8 cellular contexts compared by ENCODE assay signal in the genomic region with DNA sequence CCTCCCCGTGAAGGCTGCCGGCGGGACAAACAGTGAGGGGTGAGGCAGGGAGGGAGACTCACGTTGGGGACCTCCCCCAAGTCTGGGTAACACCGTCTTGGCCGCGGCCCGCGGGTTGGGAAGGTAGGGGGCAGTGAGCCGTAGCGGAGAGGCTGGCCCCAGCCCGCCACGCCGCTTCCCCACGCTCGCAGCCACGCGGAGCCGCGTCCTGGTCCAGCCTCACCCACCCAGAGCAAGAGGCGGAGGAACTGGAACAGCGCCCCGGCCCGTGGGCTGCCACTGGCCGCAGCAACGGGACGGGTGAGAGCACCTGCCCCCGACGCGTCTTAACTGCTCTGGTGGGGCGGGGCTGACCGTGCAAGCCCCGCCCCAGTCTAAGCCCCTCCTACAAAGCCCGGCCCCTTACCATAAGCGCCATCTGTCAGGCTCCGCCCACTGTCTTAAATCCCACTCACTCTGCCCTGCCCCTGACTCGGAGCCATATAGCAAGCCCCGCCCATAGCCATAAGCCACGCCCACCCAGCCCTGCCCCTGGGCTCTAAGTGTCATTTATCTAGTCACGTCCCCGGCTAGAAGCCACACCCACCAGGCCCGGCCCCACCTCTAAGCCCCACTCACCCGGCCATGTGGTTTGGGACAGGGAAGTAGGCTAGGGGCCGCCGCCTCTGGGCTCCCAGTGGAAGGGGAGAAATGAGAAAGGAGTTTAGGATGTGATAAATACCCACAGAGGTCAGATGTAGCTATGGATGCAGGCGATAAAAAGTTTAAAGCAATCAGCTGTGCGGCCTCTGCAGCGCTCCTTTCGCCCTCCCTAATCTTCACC. TPM values are rescaled to one million over a fixed set of nuclear protein-coding genes. Genes with fewer than 3 reads are reported as not detected.
DNase-seq lines count a peak whose midpoint lies in the region; ATAC-seq and TF ChIP-seq lines count a peak whose summit lies in the region.

No MANE protein-coding gene starts in this region.

- H4K20me1 ChIP-seq in BLaER1, result no peaks in the 10 kb centered on the region

- no peaks in the 10 kb centered on the region for H3K9me3 ChIP-seq in BLaER1
- H3K9me3 ChIP-seq in NT2/D1 (ENCODE audit: insufficient read depth, low read length), result no peaks in the 10 kb centered on the region
- H3K9me3 ChIP-seq in esophagus squamous epithelium, result no peaks in the 10 kb centered on the region
- no peaks in the 10 kb centered on the region for H3K9me3 ChIP-seq in muscle layer of duodenum (ENCODE audit: control insufficient read depth in 1 of 2, low read length in 2 of 2)

- no peaks in the 10 kb centered on the region for H3K27me3 ChIP-seq in BLaER1
- H3K27me3 ChIP-seq in NT2/D1 (ENCODE audit: insufficient read depth, insufficient read length), result peaks cover 15% of the 10 kb centered on the region
- H3K27me3 ChIP-seq in esophagus squamous epithelium, result peaks cover 0 to 27% (median 0%) of the 10 kb centered on the region in 4 donors
- no peaks in the 10 kb centered on the region for H3K27me3 ChIP-seq in muscle layer of duodenum (ENCODE audit: low read depth, low read length)

- DNase-seq in NT2/D1 (ENCODE audit: low read depth, low spot score) (peak; percentile 99), activated T-cell treated with anti-CD3 and anti-CD28 coated beads for 4 hours (peak; percentile 80), esophagus squamous epithelium (lab: John Stamatoyannopoulos, UW) (peak; percentile 24)
- DNase-seq in stimulated activated CD8-positive, alpha-beta memory T cell treated with anti-CD3 and anti-CD28 coated beads, Interleukin-7, amount 100 ng/mL, for 24 hours (ENCODE audit: low read depth), result peak; percentile 87

- no peak for TF ChIP-seq POLR2A in esophagus squamous epithelium (IDR thresholded peaks at IDR 0.05)

- 26 to 31% methylated on average over 14 to 17 of the region's 49 CpGs for whole genome bisulfite sequencing in esophagus squamous epithelium, 2 donors

- intact Hi-C loops in esophagus squamous epithelium (cut with DNase I), result no loop called here

- H3K4me3 ChIP-seq in BLaER1, result peak overlapping the region; percentile 70
- peak overlapping the region; percentile 63 for H3K4me3 ChIP-seq in NT2/D1 (ENCODE audit: insufficient read length, low read depth)
- peak overlapping the region in 3 of 4 donors; percentile 9 to 51 (median 10) for H3K4me3 ChIP-seq in esophagus squamous epithelium
- peak overlapping the region; percentile 26 to 56 for H3K4me3 ChIP-seq in muscle layer of duodenum (ENCODE audit: low read depth in 1 of 2, low read length in 2 of 2)

- peaks cover 43% of the 10 kb centered on the region for H3K4me1 ChIP-seq in BLaER1
- H3K4me1 ChIP-seq in NT2/D1 (ENCODE audit: insufficient read depth, insufficient read length), result peaks cover 18% of the 10 kb centered on the region
- H3K4me1 ChIP-seq in esophagus squamous epithelium, result peaks cover 8 to 11% (median 11%) of the 10 kb centered on the region in 3 donors
- peaks cover 0 to 11% of the 10 kb centered on the region in 2 donors for H3K4me1 ChIP-seq in muscle layer of duodenum (ENCODE audit: control insufficient read depth in 1 of 2, insufficient read depth in 2 of 2, low read length in 2 of 2)

- no peak for TF ChIP-seq CTCF in esophagus squamous epithelium (IDR thresholded peaks at IDR 0.05)

- H3K9ac ChIP-seq in BLaER1, result peak overlapping the region; percentile 78
- H3K9ac ChIP-seq in NT2/D1 (ENCODE audit: insufficient read length, low read depth), result peak overlapping the region; percentile 87

- H3K36me3 ChIP-seq in BLaER1, result no peaks in the 10 kb centered on the region
- H3K36me3 ChIP-seq in NT2/D1 (ENCODE audit: insufficient read depth, insufficient read length, low read length), result no peaks in the 10 kb centered on the region
- no peaks in the 10 kb centered on the region for H3K36me3 ChIP-seq in esophagus squamous epithelium
- no peaks in the 10 kb centered on the region for H3K36me3 ChIP-seq in muscle layer of duodenum (ENCODE audit: control insufficient read depth in 1 of 2, insufficient read depth in 2 of 2, low read length in 2 of 2)

- H3K27ac ChIP-seq in BLaER1 (peak overlapping the region; percentile 83), esophagus squamous epithelium (no peak overlapping the region), muscle layer of duodenum (ENCODE audit: low read length) (no peak overlapping the region)

- peak; percentile 68 for ATAC-seq in GM19397 (IDR thresholded peaks at IDR 0.05; ENCODE audit: unreplicated experiment)
- peak; percentile 82 for ATAC-seq in HG03571 (IDR thresholded peaks at IDR 0.05; ENCODE audit: unreplicated experiment)

- peak overlapping the region; percentile 95 for H3K4me2 ChIP-seq in BLaER1

RNA-seq across cellular contexts. Expression of gene CCL25, which starts 2.1 kb away (rescaled TPM):
- total RNA-seq in esophagus squamous epithelium, result not detected

RNA-seq across cellular contexts. Expression of gene ELAVL1, which starts 45.0 kb away (rescaled TPM):
- 10 to 100 TPM; 25.7 to 44.6 (median 34.5) TPM for total RNA-seq in esophagus squamous epithelium

Comparison
In these comparisons a context has a peak if more than half of its experiments do, and no peak if none do; other contexts are left out.
1. H3K4me3 ChIP-seq: peak in every context shown above with its lines; median percentile 70 in BLaER1; 63 in NT2/D1; 41 in muscle layer of duodenum; 10 in esophagus squamous epithelium.
2. DNase-seq: peak in every context shown above with its lines; median percentile 99 in NT2/D1; 87 in stimulated activated CD8-positive, alpha-beta memory T cell treated with anti-CD3 and anti-CD28 coated beads, Interleukin-7, amount 100 ng/mL, for 24 hours; 80 in activated T-cell treated with anti-CD3 and anti-CD28 coated beads for 4 hours; 24 in esophagus squamous epithelium.